Comparison of ENCODE assay signal across 23 cellular contexts in the genomic region with DNA sequence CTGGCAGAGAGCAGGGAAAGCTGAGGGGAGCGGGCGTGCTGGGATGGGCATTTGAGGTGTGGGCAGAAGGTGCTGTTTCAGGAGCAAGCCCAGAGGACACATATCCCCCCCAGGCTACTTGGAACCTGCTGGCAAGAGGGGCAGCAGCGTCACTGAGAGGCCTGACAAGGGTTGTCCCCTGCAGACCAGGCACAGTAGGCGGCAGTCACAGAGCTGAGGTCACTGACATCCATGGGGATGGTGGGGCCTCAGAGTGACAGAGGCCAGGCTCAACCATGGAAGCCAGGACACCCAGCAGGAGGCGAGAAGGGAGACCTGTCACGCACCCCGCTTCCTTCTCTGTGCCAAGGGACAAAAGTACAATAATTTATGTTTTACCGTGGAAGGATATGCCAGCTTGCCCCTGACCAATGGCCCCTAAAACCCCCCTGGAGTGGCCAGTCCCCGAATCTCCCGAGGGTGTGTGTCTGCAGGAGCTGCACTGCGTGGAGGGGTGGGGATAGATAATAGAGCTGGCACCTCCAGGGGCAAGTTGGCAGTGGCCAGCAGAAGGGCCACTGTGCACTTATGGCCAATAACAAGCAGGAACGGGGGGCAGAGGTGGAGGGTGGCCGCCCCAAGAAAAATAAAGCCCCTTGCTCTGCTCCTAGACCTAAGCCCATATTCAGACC.
"Had no signal": no experiment of that assay in that cellular context is flagged by ENCODE, and none has a peak within 500 bp of the region (broad histone marks: within the 10 kb centered on the region; RNA-seq: fewer than 3 reads in every experiment).

No MANE protein-coding gene starts in this region.

- DNase-seq: Kasumi-1, MM.1S, NCI-H1092 treated with DMSO at 0.1 percent for 48 hours, NCI-H1436, NCI-H187, NCI-H2029, NCI-H2081 treated with DMSO at 0.1 percent for 48 hours, NCI-H2171, NCI-H226, NCI-H446, NCI-H510A, NCI-H524 treated with DMSO at 0.1 percent for 48 hours, NCI-H69, NCI-H774, Right ventricle myocardium superior, RPMI8226, SIG-M5 had no signal

- H3K36me3 ChIP-seq: SJSA1 had no signal

- H3K4me3 Mint-ChIP-seq: IgD-negative memory B cell had no signal

- H3K27ac ChIP-seq: HL-60, KMS-11, SJSA1, SK-N-MC had no signal

- H3K4me3 ChIP-seq: K562, SJSA1, SK-N-MC had no signal

- H3K9me3 ChIP-seq: SJSA1 had no signal

- H3K36me3 Mint-ChIP-seq: IgD-negative memory B cell had no signal

- ATAC-seq: K562 had no signal

- H3K27ac Mint-ChIP-seq: IgD-negative memory B cell had no signal

- H3K27me3 ChIP-seq: SJSA1 had no signal
